In genomic region chr17:28841901-28842281, GRCh38 we compare ENCODE assay signal across 8 cellular contexts. TPM values are rescaled to one million over a fixed set of nuclear protein-coding genes. Genes with fewer than 3 reads are reported as not detected.
A peak's percentile ranks its signal among the peaks of the same experiment; 100 is the strongest.
DNase-seq lines count a peak whose midpoint lies in the region; ATAC-seq and TF ChIP-seq lines count a peak whose summit lies in the region.

No MANE protein-coding gene starts in this region.

- H3K36me3 ChIP-seq in hepatocyte (replicated peaks; ENCODE audit: insufficient read depth, low read depth) = no peaks in the 10 kb centered on the region

- H3K27ac ChIP-seq in hepatocyte = peak overlapping the region; percentile 88

- peak overlapping the region; percentile 97 for H2AFZ ChIP-seq in hepatocyte

- H3K27ac Mint-ChIP-seq in activated naive CD4-positive, alpha-beta T cell treated with anti-CD3 and anti-CD28 coated beads, Interleukin-2, amount 10 ng/mL, durations not matched to agents 7 days and 5 days = peak overlapping the region; percentile 90
- peak overlapping the region; percentile 97 for H3K27ac Mint-ChIP-seq in stimulated activated effector memory CD8-positive, alpha-beta T cell treated with anti-CD3 and anti-CD28 coated beads, Interleukin-12 subunit alpha, Interleukin-12 subunit beta, amount 100 ng/mL, for 72 hours

- no peak for DNase-seq in activated naive CD4-positive, alpha-beta T cell treated with anti-CD3 and anti-CD28 coated beads, Interleukin-2, amount 10 ng/mL, durations not matched to agents 7 days and 5 days
- DNase-seq in activated naive CD4-positive, alpha-beta T cell treated with Interleukin-2 at 50 U/mL for 16 hours = no peak
- DNase-seq in hepatocyte (ENCODE audit: low spot score) (no peak), DMS 273 treated with DMSO at 0.1 percent for 48 hours (lab: John Stamatoyannopoulos, UW) (no peak), D341Med (ENCODE audit: low spot score) (no peak)
- DNase-seq in stimulated activated effector memory CD8-positive, alpha-beta T cell treated with anti-CD3 and anti-CD28 coated beads, Interleukin-12 subunit alpha, Interleukin-12 subunit beta, amount 100 ng/mL, for 72 hours (ENCODE audit: low spot score in 2 of 2) = no peak

- TF ChIP-seq CTCF in WI38 (IDR thresholded peaks at IDR 0.05; ENCODE audit: low read depth, low read length) (no peak), hepatocyte (IDR thresholded peaks at IDR 0.05; ENCODE audit: poor library complexity) (no peak)

- H3K9me3 Mint-ChIP-seq in activated naive CD4-positive, alpha-beta T cell treated with anti-CD3 and anti-CD28 coated beads, Interleukin-2, amount 10 ng/mL, durations not matched to agents 7 days and 5 days = no peaks in the 10 kb centered on the region
- no peaks in the 10 kb centered on the region for H3K9me3 Mint-ChIP-seq in stimulated activated effector memory CD8-positive, alpha-beta T cell treated with anti-CD3 and anti-CD28 coated beads, Interleukin-12 subunit alpha, Interleukin-12 subunit beta, amount 100 ng/mL, for 72 hours

- peaks cover 18% of the 10 kb centered on the region for H3K36me3 Mint-ChIP-seq in activated naive CD4-positive, alpha-beta T cell treated with anti-CD3 and anti-CD28 coated beads, Interleukin-2, amount 10 ng/mL, durations not matched to agents 7 days and 5 days
- peaks cover 14% of the 10 kb centered on the region for H3K36me3 Mint-ChIP-seq in stimulated activated effector memory CD8-positive, alpha-beta T cell treated with anti-CD3 and anti-CD28 coated beads, Interleukin-12 subunit alpha, Interleukin-12 subunit beta, amount 100 ng/mL, for 72 hours

- H3K27me3 ChIP-seq in hepatocyte = no peaks in the 10 kb centered on the region

- H4K20me1 ChIP-seq in hepatocyte (ENCODE audit: insufficient read depth, poor library complexity, severe bottlenecking) = no peaks in the 10 kb centered on the region

- WGBS in hepatocyte (ENCODE audit: low lambda C conversion rate, missing lambda C conversion rate) = 6% methylated on average over 6 of the region's 6 CpGs

- no peaks in the 10 kb centered on the region for H3K27me3 Mint-ChIP-seq in activated naive CD4-positive, alpha-beta T cell treated with anti-CD3 and anti-CD28 coated beads, Interleukin-2, amount 10 ng/mL, durations not matched to agents 7 days and 5 days

- H3K79me2 ChIP-seq in hepatocyte = peaks cover 60% of the 10 kb centered on the region

- no peaks in the 10 kb centered on the region for H3K9me2 ChIP-seq in hepatocyte (replicated peaks; ENCODE audit: insufficient read depth)

- H3K4me3 ChIP-seq in WI38 (ENCODE audit: low read depth, low read length) (peak overlapping the region; percentile 79), hepatocyte (peak overlapping the region; percentile 80)

- peak overlapping the region; percentile 98 for H3K4me3 Mint-ChIP-seq in activated naive CD4-positive, alpha-beta T cell treated with anti-CD3 and anti-CD28 coated beads, Interleukin-2, amount 10 ng/mL, durations not matched to agents 7 days and 5 days
- peak overlapping the region; percentile 95 for H3K4me3 Mint-ChIP-seq in stimulated activated effector memory CD8-positive, alpha-beta T cell treated with anti-CD3 and anti-CD28 coated beads, Interleukin-12 subunit alpha, Interleukin-12 subunit beta, amount 100 ng/mL, for 72 hours

- ATAC-seq in stimulated activated effector memory CD8-positive, alpha-beta T cell treated with anti-CD3 and anti-CD28 coated beads, Interleukin-12 subunit alpha, Interleukin-12 subunit beta, amount 100 ng/mL, for 72 hours = peak; percentile 22
- ATAC-seq in HG02798 (IDR thresholded peaks at IDR 0.05; ENCODE audit: poor library complexity, unreplicated experiment) = no peak

- peaks cover 5% of the 10 kb centered on the region for H3K4me1 ChIP-seq in hepatocyte (ENCODE audit: insufficient read depth)

- peaks cover 32% of the 10 kb centered on the region for H3K4me1 Mint-ChIP-seq in activated naive CD4-positive, alpha-beta T cell treated with anti-CD3 and anti-CD28 coated beads, Interleukin-2, amount 10 ng/mL, durations not matched to agents 7 days and 5 days
- H3K4me1 Mint-ChIP-seq in stimulated activated effector memory CD8-positive, alpha-beta T cell treated with anti-CD3 and anti-CD28 coated beads, Interleukin-12 subunit alpha, Interleukin-12 subunit beta, amount 100 ng/mL, for 72 hours = peaks cover 16% of the 10 kb centered on the region

- CTCF ChIA-PET in activated naive CD4-positive, alpha-beta T cell treated with anti-CD3 and anti-CD28 coated beads, Interleukin-2, amount 10 ng/mL, durations not matched to agents 7 days and 5 days (lab: Charles Lee) = interaction anchor here (0.8 to 2.4 kb wide), 10 partner anchors 10 to 115 kb away, joined by 3 to 12 read pairs (median 4); partner anchors contain the start of gene TLCD1

- H3K9me3 ChIP-seq in hepatocyte (ENCODE audit: low read depth) = no peaks in the 10 kb centered on the region

- H3K4me2 ChIP-seq in hepatocyte = peak overlapping the region; percentile 95

RNA-seq across cellular contexts. Expression of gene FAM222B, which starts 0.7 kb away (rescaled TPM):
- total RNA-seq in hepatocyte = 7.9 and 10.3 TPM in 2 replicates
- polyA plus RNA-seq in hepatocyte = 28.5 and 36.0 TPM in 2 replicates

RNA-seq across cellular contexts. Expression of gene ERAL1, which starts 12.9 kb away (rescaled TPM):
- 30.0 and 42.8 TPM in 2 replicates for total RNA-seq in hepatocyte
- polyA plus RNA-seq in hepatocyte = 56.2 and 77.1 TPM in 2 replicates

RNA-seq across cellular contexts. Expression of gene FLOT2, which starts 55.6 kb away (rescaled TPM):
- 31.8 and 42.0 TPM in 2 replicates for total RNA-seq in hepatocyte
- polyA plus RNA-seq in hepatocyte = 56.4 and 64.0 TPM in 2 replicates
